In the genomic region with DNA sequence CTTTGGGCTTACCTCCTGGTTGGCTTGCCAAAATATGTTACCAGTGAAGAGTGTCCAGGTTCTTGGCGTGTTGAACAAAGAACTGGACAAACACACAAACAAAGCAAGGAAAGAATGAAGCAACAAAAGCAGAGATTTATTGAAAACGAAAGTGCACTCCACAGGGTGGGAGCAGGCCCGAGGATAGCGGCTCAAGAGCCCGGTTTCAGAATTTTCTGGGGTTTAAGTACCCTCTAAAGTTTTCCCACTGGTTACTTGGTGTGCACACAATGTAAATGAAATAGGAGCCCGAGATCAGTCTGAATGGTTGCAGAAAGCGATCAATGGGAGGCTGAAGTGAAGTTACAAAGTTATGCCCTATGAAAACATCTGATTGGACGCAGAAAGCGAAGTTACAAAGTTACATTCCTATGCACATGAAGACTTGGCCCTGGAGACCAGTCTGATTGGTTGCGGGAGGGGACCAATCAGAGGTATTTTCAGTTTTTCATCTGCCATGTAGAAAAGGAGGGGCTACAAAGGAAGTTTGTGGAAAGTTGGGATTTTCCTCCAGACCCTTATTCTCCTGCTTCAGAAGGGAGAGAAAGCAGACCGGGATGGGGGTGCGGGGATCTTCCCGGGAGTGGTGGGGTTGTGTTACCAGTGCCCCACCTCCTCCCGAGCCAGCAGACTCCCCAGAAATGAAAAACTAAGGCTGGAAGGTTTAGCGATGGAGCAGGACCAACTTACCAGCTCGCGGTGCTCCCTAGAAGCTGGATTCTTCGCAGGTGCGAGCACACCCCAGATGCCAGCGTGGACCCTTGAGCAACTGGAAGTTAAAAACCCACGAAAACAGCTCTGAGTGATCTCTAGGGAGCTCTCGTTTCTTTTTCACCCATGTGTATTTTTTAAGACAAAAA, we compare ENCODE assay signal across 8 cellular contexts. TPM values are rescaled to one million over a fixed set of nuclear protein-coding genes. Genes with fewer than 3 reads are reported as not detected.
A peak's percentile ranks its signal among the peaks of the same experiment; 100 is the strongest.
DNase-seq lines count a peak whose midpoint lies in the region; ATAC-seq and TF ChIP-seq lines count a peak whose summit lies in the region.

A gene (minus strand): TSS at position 325 of the 899 bp plus-strand sequence. CDS start 9,472 bp downstream, outside the sequence.

- peak; percentile 87 for ATAC-seq in effector memory CD8-positive, alpha-beta T cell (replicated peaks)

- H3K4me1 Mint-ChIP-seq in activated CD4-positive, alpha-beta T cell treated with anti-CD3 and anti-CD28 coated beads, Interleukin-2, amount 10 ng/mL, durations not matched to agents 7 days and 5 days: peaks cover 63% of the 10 kb centered on the region
- peaks cover 30 to 57% of the 10 kb centered on the region in 2 donors for H3K4me1 Mint-ChIP-seq in effector memory CD8-positive, alpha-beta T cell (ENCODE audit: low read depth in 2 of 2)

- peaks cover 33% of the 10 kb centered on the region for H3K36me3 Mint-ChIP-seq in activated CD4-positive, alpha-beta T cell treated with anti-CD3 and anti-CD28 coated beads, Interleukin-2, amount 10 ng/mL, durations not matched to agents 7 days and 5 days (ENCODE audit: low read depth)
- H3K36me3 Mint-ChIP-seq in effector memory CD8-positive, alpha-beta T cell (ENCODE audit: insufficient read depth): no peaks in the 10 kb centered on the region

- H3K9ac ChIP-seq in BLaER1: peak within 1 kb of the TSS; percentile 28; the same call in 1 of the 2 replicates
- peak within 1 kb of the TSS; percentile 81 to 87 for H3K9ac ChIP-seq in stomach smooth muscle (ENCODE audit: low read length in 2 of 2)

- H3K4me3 Mint-ChIP-seq in activated CD4-positive, alpha-beta T cell treated with anti-CD3 and anti-CD28 coated beads, Interleukin-2, amount 10 ng/mL, durations not matched to agents 7 days and 5 days: peak within 1 kb of the TSS; percentile 97
- H3K4me3 Mint-ChIP-seq in effector memory CD8-positive, alpha-beta T cell: peak within 1 kb of the TSS; percentile 93 to 96

- TF ChIP-seq CTCF in GM20000 (IDR thresholded peaks at IDR 0.05; ENCODE audit: extremely low read depth, missing control alignments) (no peak), HL-60 (IDR thresholded peaks at IDR 0.05; ENCODE audit: insufficient read depth, low read length) (no peak)

- H3K9me3 Mint-ChIP-seq in activated CD4-positive, alpha-beta T cell treated with anti-CD3 and anti-CD28 coated beads, Interleukin-2, amount 10 ng/mL, durations not matched to agents 7 days and 5 days: no peaks in the 10 kb centered on the region
- H3K9me3 Mint-ChIP-seq in effector memory CD8-positive, alpha-beta T cell: no peaks in the 10 kb centered on the region

- no peaks in the 10 kb centered on the region for H3K27me3 Mint-ChIP-seq in activated CD4-positive, alpha-beta T cell treated with anti-CD3 and anti-CD28 coated beads, Interleukin-2, amount 10 ng/mL, durations not matched to agents 7 days and 5 days
- H3K27me3 Mint-ChIP-seq in effector memory CD8-positive, alpha-beta T cell: no peaks in the 10 kb centered on the region

- H3K27ac Mint-ChIP-seq in activated CD4-positive, alpha-beta T cell treated with anti-CD3 and anti-CD28 coated beads, Interleukin-2, amount 10 ng/mL, durations not matched to agents 7 days and 5 days: peak within 1 kb of the TSS; percentile 96
- H3K27ac Mint-ChIP-seq in effector memory CD8-positive, alpha-beta T cell: peak within 1 kb of the TSS; percentile 88 to 94

- H4K20me1 ChIP-seq in BLaER1: no peaks in the 10 kb centered on the region

- POLR2A ChIA-PET in activated CD4-positive, alpha-beta T cell treated with anti-CD3 and anti-CD28 coated beads, Interleukin-2, amount 10 ng/mL, durations not matched to agents 7 days and 5 days (lab: Charles Lee): interaction anchor here (0.9 kb wide), 1 partner anchor 59 kb away, joined by 3 read pairs; a partner anchor contains a TSS

- H3K4me1 ChIP-seq in BLaER1 (peaks cover 10% of the 10 kb centered on the region), stomach smooth muscle (ENCODE audit: control insufficient read depth, insufficient read depth, low read length) (peaks cover 16% of the 10 kb centered on the region)

- CTCF ChIA-PET in activated CD4-positive, alpha-beta T cell treated with anti-CD3 and anti-CD28 coated beads, Interleukin-2, amount 10 ng/mL, durations not matched to agents 7 days and 5 days (lab: Charles Lee): interaction anchor here (0.5 to 2.1 kb wide), 4 partner anchors 10 to 495 kb away, joined by 3 to 6 read pairs (median 4); no protein-coding TSS in a partner anchor

- peak within 1 kb of the TSS; percentile 34 for H3K4me3 ChIP-seq in BLaER1
- 0 out of 2 replicates have a peak within 1 kb of the TSS, but pooled peaks have one; percentile 3 for H3K4me3 ChIP-seq in HL-60 (replicated peaks; ENCODE audit: insufficient read depth, low read length)
- H3K4me3 ChIP-seq in stomach smooth muscle (ENCODE audit: low read length in 2 of 2): peak within 1 kb of the TSS; percentile 83 to 88

- H3K27ac ChIP-seq in BLaER1: no peak within 1 kb of the TSS
- H3K27ac ChIP-seq in HL-60 (replicated peaks): peak within 1 kb of the TSS; percentile 29
- H3K27ac ChIP-seq in stomach smooth muscle (ENCODE audit: low read length): peak within 1 kb of the TSS; percentile 80

- H3K9me3 ChIP-seq in BLaER1: peaks cover 31% of the 10 kb centered on the region
- H3K9me3 ChIP-seq in stomach smooth muscle (ENCODE audit: control insufficient read depth in 2 of 2, low read length in 2 of 2): no peaks in the 10 kb centered on the region

- no peaks in the 10 kb centered on the region for H3K36me3 ChIP-seq in BLaER1
- H3K36me3 ChIP-seq in stomach smooth muscle (ENCODE audit: control insufficient read depth in 2 of 2, insufficient read depth in 2 of 2, low read length in 2 of 2): no peaks in the 10 kb centered on the region

- peak within 1 kb of the TSS; percentile 62 for H3K4me2 ChIP-seq in BLaER1

- DNase-seq in GM20000 (ENCODE audit: low spot score): peak; percentile 79
- DNase-seq in HL-60 (ENCODE audit: low read depth in 1 of 2, low spot score in 1 of 2): peak in 1 of 2 experiments; percentile 39
- peak; percentile 66 for DNase-seq in activated CD4-positive, alpha-beta T cell treated with anti-CD3 and anti-CD28 coated beads, Interleukin-2, amount 10 ng/mL, durations not matched to agents 7 days and 5 days
- DNase-seq in effector memory CD8-positive, alpha-beta T cell: peak; percentile 27 to 48 (median 34)
- no peak for DNase-seq in mesenteric fat pad (ENCODE audit: low spot score)
- no peak for DNase-seq in islet precursor cell

- H3K27me3 ChIP-seq in BLaER1 (peaks cover 17% of the 10 kb centered on the region; the same call in 1 of the 2 replicates), HL-60 (ENCODE audit: insufficient read depth, poor library complexity, severe bottlenecking) (no peaks in the 10 kb centered on the region), stomach smooth muscle (ENCODE audit: control insufficient read depth in 1 of 2, insufficient read depth in 2 of 2, low read length in 2 of 2) (peaks cover 2% of the 10 kb centered on the region in 2 donors)

RNA-seq across cellular contexts. Expression of the gene that starts here (rescaled TPM):
- 10 to 100 TPM in 1 of 2 experiments, 1 to 10 TPM in 1; 9.6 to 11.7 TPM for total RNA-seq in activated CD4-positive, alpha-beta T cell treated with anti-CD3 and anti-CD28 coated beads, Interleukin-2, amount 10 ng/mL, durations not matched to agents 7 days and 5 days
- 17.7 TPM for total RNA-seq in mesenteric fat pad

Comparison
In these comparisons a context has a peak if more than half of its experiments do, and no peak if none do; other contexts are left out.
1. H3K4me3 ChIP-seq: peak in every context shown above with its lines; median percentile 86 in stomach smooth muscle; 34 in BLaER1; 3 in HL-60.
2. DNase-seq: peak in GM20000 (single experiment), activated CD4-positive, alpha-beta T cell treated with anti-CD3 and anti-CD28 coated beads, Interleukin-2, amount 10 ng/mL, durations not matched to agents 7 days and 5 days (single experiment) and effector memory CD8-positive, alpha-beta T cell (3 of 3); none in mesenteric fat pad (single experiment) and islet precursor cell (single experiment).